5 cellular contexts compared by ENCODE assay signal in genomic region chr19:3421656-3422055, GRCh38. TPM values are rescaled to one million over a fixed set of nuclear protein-coding genes. Genes with fewer than 3 reads are reported as not detected.
"Had no signal": no experiment of that assay in that cellular context is flagged by ENCODE, and none has a peak within 500 bp of the region (broad histone marks: within the 10 kb centered on the region; RNA-seq: fewer than 3 reads in every experiment).

No MANE protein-coding gene starts in this region.

RNA-seq across cellular contexts. Expression of gene SMIM24, which starts 58.7 kb away (rescaled TPM):
- total RNA-seq: HT1080, IMR-90, M059J, Right ventricle myocardium inferior, SJCRH30 had no signal
- polyA plus RNA-seq: IMR-90 had no signal
